ENCODE assay signal across 8 cellular contexts in the genomic region with DNA sequence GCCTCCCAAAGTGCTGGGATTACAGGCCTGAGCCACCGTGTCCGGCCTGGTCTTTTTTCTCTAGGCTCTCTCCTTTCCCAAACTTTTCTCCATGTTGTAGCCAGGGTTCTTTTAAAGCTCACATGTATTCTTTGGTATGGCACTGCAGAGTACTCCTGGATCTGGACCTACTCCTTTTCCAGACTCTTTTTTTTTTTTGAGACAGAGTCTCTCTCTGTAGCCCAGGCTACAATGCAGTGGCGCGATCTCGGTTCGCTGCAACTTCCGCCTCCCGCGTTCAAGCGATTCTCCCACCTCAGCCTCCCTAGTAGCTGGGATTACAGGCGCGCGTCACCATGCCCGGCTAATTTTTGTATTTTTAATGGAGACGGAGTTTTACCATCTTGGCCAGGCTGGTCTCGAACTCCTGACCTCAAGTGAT. TPM values are rescaled to one million over a fixed set of nuclear protein-coding genes. Genes with fewer than 3 reads are reported as not detected.
DNase-seq lines count a peak whose midpoint lies in the region; ATAC-seq, FAIRE-seq and TF ChIP-seq lines count a peak whose summit lies in the region.

No MANE protein-coding gene starts in this region.

- H3K4me3 ChIP-seq in testis = peak overlapping the region; percentile 54 to 74

- H3K27me3 Mint-ChIP-seq in activated CD8-positive, alpha-beta memory T cell treated with anti-CD3 and anti-CD28 coated beads, Interleukin-2, amount 10 ng/mL, durations not matched to agents 7 days and 5 days = no peaks in the 10 kb centered on the region
- no peaks in the 10 kb centered on the region for H3K27me3 Mint-ChIP-seq in activated naive CD8-positive, alpha-beta T cell treated with anti-CD3 and anti-CD28 coated beads, Interleukin-2, amount 10 ng/mL, durations not matched to agents 7 days and 5 days

- POLR2A ChIA-PET in activated naive CD8-positive, alpha-beta T cell treated with anti-CD3 and anti-CD28 coated beads, Interleukin-2, amount 10 ng/mL, durations not matched to agents 7 days and 5 days (lab: Charles Lee) = interaction anchor here (0.6 to 4.0 kb wide), 26 partner anchors 9 to 854 kb away, joined by 3 to 63 read pairs (median 6); a partner anchor contains a TSS

- TF ChIP-seq POLR2A in testis (IDR thresholded peaks at IDR 0.05) = no peak

- no peak for TF ChIP-seq CTCF in testis (IDR thresholded peaks at IDR 0.05)

- no peaks in the 10 kb centered on the region for H3K9me3 ChIP-seq in testis

- peak overlapping the region; percentile 99 for H3K27ac Mint-ChIP-seq in activated CD8-positive, alpha-beta memory T cell treated with anti-CD3 and anti-CD28 coated beads, Interleukin-2, amount 10 ng/mL, durations not matched to agents 7 days and 5 days
- peak overlapping the region; percentile 96 for H3K27ac Mint-ChIP-seq in activated naive CD8-positive, alpha-beta T cell treated with anti-CD3 and anti-CD28 coated beads, Interleukin-2, amount 10 ng/mL, durations not matched to agents 7 days and 5 days

- CTCF ChIA-PET in activated CD8-positive, alpha-beta memory T cell treated with anti-CD3 and anti-CD28 coated beads, Interleukin-2, amount 10 ng/mL, durations not matched to agents 7 days and 5 days (lab: Charles Lee) = interaction anchor here (0.8 to 4.8 kb wide), 10 partner anchors 9 to 240 kb away, joined by 3 to 42 read pairs (median 4); a partner anchor contains a TSS

- H3K4me3 Mint-ChIP-seq in activated CD8-positive, alpha-beta memory T cell treated with anti-CD3 and anti-CD28 coated beads, Interleukin-2, amount 10 ng/mL, durations not matched to agents 7 days and 5 days = peak overlapping the region; percentile 89
- H3K4me3 Mint-ChIP-seq in activated naive CD8-positive, alpha-beta T cell treated with anti-CD3 and anti-CD28 coated beads, Interleukin-2, amount 10 ng/mL, durations not matched to agents 7 days and 5 days = peak overlapping the region; percentile 97

- intact Hi-C loops in testis (cut with DNase I; ENCODE audit: low total_unique reads) = no loop called here

- no peak for FAIRE-seq in urothelium cell line (lab: Jason Lieb, UNC)

- peak overlapping the region; percentile 66 to 83 for H3K27ac ChIP-seq in testis

- no peak for DNase-seq in activated CD8-positive, alpha-beta memory T cell treated with anti-CD3 and anti-CD28 coated beads, Interleukin-2, amount 10 ng/mL, durations not matched to agents 7 days and 5 days
- DNase-seq in activated CD8-positive, alpha-beta memory T cell treated with anti-CD3 and anti-CD28 coated beads for 24 hours = no peak
- no peak for DNase-seq in activated naive CD8-positive, alpha-beta T cell treated with anti-CD3 and anti-CD28 coated beads, Interleukin-2, amount 10 ng/mL, durations not matched to agents 7 days and 5 days
- DNase-seq in left kidney (ENCODE audit: low read depth, low spot score) (peak; percentile 8), testis (no peak), urothelium cell line (ENCODE audit: low spot score) (no peak)
- DNase-seq in stimulated activated CD4-positive, alpha-beta T cell treated with anti-CD3 and anti-CD28 coated beads, Interleukin-4, amount 100 ng/mL, for 24 hours = no peak

- no peak for ATAC-seq in activated CD8-positive, alpha-beta memory T cell treated with anti-CD3 and anti-CD28 coated beads, Interleukin-2, amount 10 ng/mL, durations not matched to agents 7 days and 5 days
- no peak for ATAC-seq in activated naive CD8-positive, alpha-beta T cell treated with anti-CD3 and anti-CD28 coated beads, Interleukin-2, amount 10 ng/mL, durations not matched to agents 7 days and 5 days (ENCODE audit: low read depth)
- ATAC-seq in activated CD4-positive, CD25-positive, alpha-beta regulatory T cell treated with anti-CD3 and anti-CD28 coated beads, Interleukin-2, amount 50 U/mL, for 24 hours = no peak

- WGBS in testis, 2 donors = 49 to 50% methylated on average over 16 of the region's 16 CpGs

- H3K36me3 Mint-ChIP-seq in activated CD8-positive, alpha-beta memory T cell treated with anti-CD3 and anti-CD28 coated beads, Interleukin-2, amount 10 ng/mL, durations not matched to agents 7 days and 5 days = peaks cover 33% of the 10 kb centered on the region
- peaks cover 25% of the 10 kb centered on the region for H3K36me3 Mint-ChIP-seq in activated naive CD8-positive, alpha-beta T cell treated with anti-CD3 and anti-CD28 coated beads, Interleukin-2, amount 10 ng/mL, durations not matched to agents 7 days and 5 days

- no peaks in the 10 kb centered on the region for H3K9me3 Mint-ChIP-seq in activated CD8-positive, alpha-beta memory T cell treated with anti-CD3 and anti-CD28 coated beads, Interleukin-2, amount 10 ng/mL, durations not matched to agents 7 days and 5 days (ENCODE audit: low read depth)
- no peaks in the 10 kb centered on the region for H3K9me3 Mint-ChIP-seq in activated naive CD8-positive, alpha-beta T cell treated with anti-CD3 and anti-CD28 coated beads, Interleukin-2, amount 10 ng/mL, durations not matched to agents 7 days and 5 days

- peaks cover 10% of the 10 kb centered on the region for H3K4me1 ChIP-seq in testis

- H3K4me1 Mint-ChIP-seq in activated CD8-positive, alpha-beta memory T cell treated with anti-CD3 and anti-CD28 coated beads, Interleukin-2, amount 10 ng/mL, durations not matched to agents 7 days and 5 days = peaks cover 40% of the 10 kb centered on the region
- peaks cover 32% of the 10 kb centered on the region for H3K4me1 Mint-ChIP-seq in activated naive CD8-positive, alpha-beta T cell treated with anti-CD3 and anti-CD28 coated beads, Interleukin-2, amount 10 ng/mL, durations not matched to agents 7 days and 5 days

- no peaks in the 10 kb centered on the region for H3K27me3 ChIP-seq in testis

- no peaks in the 10 kb centered on the region for H3K36me3 ChIP-seq in testis (ENCODE audit: low read depth, missing control alignments)

RNA-seq across cellular contexts. Expression of a gene that starts 0.6 kb away (rescaled TPM):
- total RNA-seq in activated CD8-positive, alpha-beta memory T cell treated with anti-CD3 and anti-CD28 coated beads, Interleukin-2, amount 10 ng/mL, durations not matched to agents 7 days and 5 days = 10 to 100 TPM; 19.5 to 20.8 TPM
- 10 to 100 TPM; 15.4 to 17.7 TPM for total RNA-seq in activated naive CD8-positive, alpha-beta T cell treated with anti-CD3 and anti-CD28 coated beads, Interleukin-2, amount 10 ng/mL, durations not matched to agents 7 days and 5 days
- 10 to 100 TPM; 17.0 to 19.9 TPM for total RNA-seq in testis
- polyA plus RNA-seq in testis (ENCODE audit: insufficient read depth, low read depth, low replicate concordance) = 18.0 TPM

RNA-seq across cellular contexts. Expression of a gene that starts 41.3 kb away (rescaled TPM):
- total RNA-seq in activated CD8-positive, alpha-beta memory T cell treated with anti-CD3 and anti-CD28 coated beads, Interleukin-2, amount 10 ng/mL, durations not matched to agents 7 days and 5 days = 10 to 100 TPM; 26.8 to 27.8 TPM
- 10 to 100 TPM; 28.3 to 29.7 TPM for total RNA-seq in activated naive CD8-positive, alpha-beta T cell treated with anti-CD3 and anti-CD28 coated beads, Interleukin-2, amount 10 ng/mL, durations not matched to agents 7 days and 5 days
- 10 to 100 TPM; 40.9 to 51.8 TPM for total RNA-seq in testis
- polyA plus RNA-seq in testis (ENCODE audit: insufficient read depth, low read depth, low replicate concordance) = 33.1 TPM
